In the genomic region with DNA sequence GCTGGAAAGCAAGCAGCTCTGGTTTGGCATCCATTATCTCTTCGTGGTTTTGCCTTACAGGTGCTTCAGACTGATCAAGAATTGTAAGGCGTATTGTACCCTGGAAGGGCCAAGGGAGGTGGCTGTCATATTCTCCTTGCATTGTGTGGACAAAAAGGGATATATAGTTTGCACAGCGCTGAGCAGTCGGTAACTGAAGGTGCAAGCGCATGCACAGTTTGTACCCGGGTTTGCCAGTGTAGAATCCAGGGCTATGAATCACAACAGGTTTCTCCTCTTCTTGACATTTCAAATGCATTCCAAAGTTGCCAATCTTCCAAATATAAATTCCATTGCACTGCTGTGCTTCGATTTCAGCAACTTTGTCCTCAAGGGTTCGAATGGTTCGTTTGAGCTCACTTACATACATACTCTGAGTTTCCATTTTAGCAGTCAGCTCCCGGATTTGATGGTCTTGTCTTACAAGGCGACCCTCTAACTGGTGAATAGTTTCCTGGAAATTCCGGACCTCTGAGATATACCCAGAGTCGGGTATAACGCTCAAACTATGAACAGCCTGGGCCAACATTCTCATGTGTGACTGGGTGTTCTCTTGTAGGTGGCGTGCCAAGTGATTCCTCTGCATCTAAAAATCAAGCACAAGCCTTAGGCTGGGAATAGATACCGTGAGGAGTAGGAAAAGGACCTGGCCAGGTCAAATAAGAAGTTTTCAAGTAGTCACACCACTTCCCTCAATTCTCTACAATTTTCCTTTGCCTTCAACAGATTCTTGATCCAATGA, we compare ENCODE assay signal across 25 cellular contexts.
"Had no signal": no experiment of that assay in that cellular context is flagged by ENCODE, and none has a peak within 500 bp of the region (broad histone marks: within the 10 kb centered on the region; RNA-seq: fewer than 3 reads in every experiment).

No MANE protein-coding gene starts in this region.

- H3K4me1 ChIP-seq: neural progenitor cell, parathyroid adenoma, uterus had no signal

- H2AFZ ChIP-seq: hepatocyte, neural progenitor cell, parathyroid adenoma had no signal

- H3K9me3 ChIP-seq: lower lobe of right lung, neutrophil, right atrium auricular region, spleen, tibial nerve, uterus had no signal

- H3K36me3 ChIP-seq: uterus had no signal

- H3K27ac ChIP-seq: hepatocyte, lower lobe of right lung, neural progenitor cell, neutrophil, parathyroid adenoma, right atrium auricular region, tibial nerve, uterus had no signal

- H3K4me1 Mint-ChIP-seq: mesothelial cell of epicardium, nephron progenitor cell, neural progenitor cell had no signal

- H3K9me3 Mint-ChIP-seq: mesothelial cell of epicardium; naive B cell; natural killer cell; nephron progenitor cell; neural progenitor cell; stimulated activated memory B cell treated with anti-CD40 and anti-IgM and Interleukin-4, amounts not matched to agents 10 μg/mL and 1 μg/mL and 100 μg/mL, for 72 hours; stimulated activated naive CD8-positive, alpha-beta T cell treated with anti-CD3 and anti-CD28 coated beads, Interleukin-15, amount 100 ng/mL, for 72 hours; type B pancreatic cell had no signal

- H3K27ac Mint-ChIP-seq: mesothelial cell of epicardium; nephron progenitor cell; neural progenitor cell; stimulated activated memory B cell treated with anti-CD40 and anti-IgM and Interleukin-4, amounts not matched to agents 10 μg/mL and 1 μg/mL and 100 μg/mL, for 72 hours; stimulated activated naive CD8-positive, alpha-beta T cell treated with anti-CD3 and anti-CD28 coated beads, Interleukin-15, amount 100 ng/mL, for 72 hours; type B pancreatic cell had no signal

- H3K4me2 ChIP-seq: hepatocyte, neural progenitor cell had no signal

- H3K4me3 Mint-ChIP-seq: mesothelial cell of epicardium; natural killer cell; nephron progenitor cell; neural progenitor cell; stimulated activated memory B cell treated with anti-CD40 and anti-IgM and Interleukin-4, amounts not matched to agents 10 μg/mL and 1 μg/mL and 100 μg/mL, for 72 hours; stimulated activated naive CD8-positive, alpha-beta T cell treated with anti-CD3 and anti-CD28 coated beads, Interleukin-15, amount 100 ng/mL, for 72 hours; type B pancreatic cell had no signal

- H3K4me3 ChIP-seq: hepatocyte, lower lobe of right lung, neural progenitor cell, right atrium auricular region, spleen, tibial nerve, uterus had no signal

- H3K27me3 ChIP-seq: hepatocyte, neural progenitor cell, neutrophil, right atrium auricular region, spleen, tibial nerve, uterus had no signal

- H3K9ac ChIP-seq: neural progenitor cell, parathyroid adenoma had no signal

- ATAC-seq: left lobe of liver; lower lobe of right lung; natural killer cell; sciatic nerve; stimulated activated memory B cell treated with anti-CD40 and anti-IgM and Interleukin-4, amounts not matched to agents 10 μg/mL and 1 μg/mL and 100 μg/mL, for 72 hours; stimulated activated naive CD8-positive, alpha-beta T cell treated with anti-CD3 and anti-CD28 coated beads, Interleukin-15, amount 100 ng/mL, for 72 hours had no signal

- FAIRE-seq: small intestine had no signal

- H3K27me3 Mint-ChIP-seq: naive B cell; stimulated activated memory B cell treated with anti-CD40 and anti-IgM and Interleukin-4, amounts not matched to agents 10 μg/mL and 1 μg/mL and 100 μg/mL, for 72 hours; stimulated activated naive CD8-positive, alpha-beta T cell treated with anti-CD3 and anti-CD28 coated beads, Interleukin-15, amount 100 ng/mL, for 72 hours; type B pancreatic cell had no signal

- DNase-seq: islet precursor cell; lower lobe of right lung; mesendoderm; naive B cell; natural killer cell; nephron progenitor cell; occipital lobe; small intestine; spleen; stimulated activated CD4-positive, alpha-beta T cell treated with anti-CD3 and anti-CD28 coated beads, Interleukin-4, amount 100 ng/mL, for 24 hours; stimulated activated naive CD4-positive, alpha-beta T cell treated with Interleukin-2 at 50 U/mL for 16 hours; stimulated activated naive CD8-positive, alpha-beta T cell treated with anti-CD3 and anti-CD28 coated beads, Interleukin-15, amount 100 ng/mL, for 72 hours; substantia nigra; uterus had no signal

- H3K79me2 ChIP-seq: hepatocyte, parathyroid adenoma had no signal
